In genomic region chr18:12883003-12883683, GRCh38 we compare ENCODE assay signal across 8 cellular contexts. TPM values are rescaled to one million over a fixed set of nuclear protein-coding genes. Genes with fewer than 3 reads are reported as not detected.
DNase-seq lines count a peak whose midpoint lies in the region; ATAC-seq and TF ChIP-seq lines count a peak whose summit lies in the region.

No MANE protein-coding gene starts in this region.

- peaks cover 1 to 5% of the 10 kb centered on the region in 2 donors for H3K36me3 Mint-ChIP-seq in activated T-cell treated with anti-CD3 and anti-CD28 coated beads, Interleukin-2, amount 50 U/mL, for 72 hours (ENCODE audit: insufficient read depth in 2 of 2)
- H3K36me3 Mint-ChIP-seq in glutamatergic neuron (ENCODE audit: unreplicated experiment) = no peaks in the 10 kb centered on the region

- H3K4me1 Mint-ChIP-seq in activated T-cell treated with anti-CD3 and anti-CD28 coated beads, Interleukin-2, amount 50 U/mL, for 72 hours (ENCODE audit: low read depth) = peaks cover 60% of the 10 kb centered on the region
- H3K4me1 Mint-ChIP-seq in glutamatergic neuron (ENCODE audit: low read depth, unreplicated experiment) = peaks cover 21% of the 10 kb centered on the region

- peak overlapping the region; percentile 88 to 97 for H3K4me3 Mint-ChIP-seq in activated T-cell treated with anti-CD3 and anti-CD28 coated beads, Interleukin-2, amount 50 U/mL, for 72 hours
- peak overlapping the region; percentile 93 for H3K4me3 Mint-ChIP-seq in glutamatergic neuron (ENCODE audit: unreplicated experiment)

- ATAC-seq in GM19395 (IDR thresholded peaks at IDR 0.05; ENCODE audit: unreplicated experiment) = peak; percentile 4
- peak; percentile 11 to 22 for ATAC-seq in activated T-cell treated with anti-CD3 and anti-CD28 coated beads, Interleukin-2, amount 50 U/mL, for 72 hours (replicated peaks in 1 of 2)

- no peaks in the 10 kb centered on the region for H3K9me3 ChIP-seq in prostate gland

- TF ChIP-seq CTCF in AG10803 (conservative IDR thresholded peaks at IDR 0.05; ENCODE audit: low read length) = no peak
- TF ChIP-seq CTCF in glutamatergic neuron (IDR thresholded peaks at IDR 0.05; ENCODE audit: partially characterized antibody, unreplicated experiment) = no peak
- no peak for TF ChIP-seq CTCF in prostate gland (IDR thresholded peaks at IDR 0.05)

- intact Hi-C loops in prostate gland (cut with DNase I) = loop anchor here (5.0 to 10.0 kb wide), 2 partner anchors 476 to 608 kb away; partner anchors contain the start of gene PRELID3A

- no peak for DNase-seq in AG10803 (ENCODE audit: low read depth)
- DNase-seq in HPDE6-E6E7 (ENCODE audit: extremely low spot score) = peak; percentile 3
- DNase-seq in activated T-cell treated with anti-CD3 and anti-CD28 coated beads, Interleukin-2, amount 50 U/mL, for 72 hours = peak in 1 of 2 donors; percentile 50
- DNase-seq in glutamatergic neuron = peak; percentile 63
- no peak for DNase-seq in prostate gland (ENCODE audit: low spot score)
- DNase-seq in LoVo (ENCODE audit: low spot score) = no peak
- no peak for DNase-seq in DMS114 treated with DMSO at 0.1 percent for 48 hours (lab: John Stamatoyannopoulos, UW; ENCODE audit: unreplicated experiment)

- H3K27ac Mint-ChIP-seq in activated T-cell treated with anti-CD3 and anti-CD28 coated beads, Interleukin-2, amount 50 U/mL, for 72 hours = peak overlapping the region; percentile 97
- peak overlapping the region; percentile 93 for H3K27ac Mint-ChIP-seq in glutamatergic neuron (ENCODE audit: unreplicated experiment)

- H3K4me3 ChIP-seq in AG10803 (ENCODE audit: low read length) (peak overlapping the region; percentile 88), prostate gland (peak overlapping the region; percentile 63 to 88)

- 2% methylated on average over 17 of the region's 53 CpGs for WGBS in prostate gland

- no peaks in the 10 kb centered on the region for H3K27me3 ChIP-seq in prostate gland (replicated peaks; ENCODE audit: insufficient read depth)

- peak overlapping the region; percentile 98 to 99 for H3K27ac ChIP-seq in prostate gland

- H3K4me1 ChIP-seq in prostate gland (replicated peaks) = no peaks in the 10 kb centered on the region

- no peaks in the 10 kb centered on the region for H3K9me3 Mint-ChIP-seq in activated T-cell treated with anti-CD3 and anti-CD28 coated beads, Interleukin-2, amount 50 U/mL, for 72 hours
- peaks cover 12% of the 10 kb centered on the region for H3K9me3 Mint-ChIP-seq in glutamatergic neuron (ENCODE audit: unreplicated experiment)

- H3K27me3 Mint-ChIP-seq in activated T-cell treated with anti-CD3 and anti-CD28 coated beads, Interleukin-2, amount 50 U/mL, for 72 hours (ENCODE audit: low read depth) = no peaks in the 10 kb centered on the region
- peaks cover 10% of the 10 kb centered on the region for H3K27me3 Mint-ChIP-seq in glutamatergic neuron (ENCODE audit: unreplicated experiment)

- no peak for TF ChIP-seq POLR2A in prostate gland (IDR thresholded peaks at IDR 0.05)

- no peaks in the 10 kb centered on the region for H3K36me3 ChIP-seq in prostate gland

RNA-seq across cellular contexts. Expression of gene PTPN2, which starts 0.9 kb away (rescaled TPM):
- total RNA-seq in activated T-cell treated with anti-CD3 and anti-CD28 coated beads, Interleukin-2, amount 50 U/mL, for 72 hours = 10 to 100 TPM; 84.9 to 86.2 TPM
- total RNA-seq in glutamatergic neuron (ENCODE audit: unreplicated experiment) (33.3 TPM), prostate gland (10 to 100 TPM; 25.0 to 34.0 TPM)

Comparison
In these comparisons a context has a peak if more than half of its experiments do, and no peak if none do; other contexts are left out.
1. DNase-seq: peak in HPDE6-E6E7 (single experiment) and glutamatergic neuron (single experiment); none in AG10803 (single experiment), prostate gland (single experiment), LoVo (single experiment) and DMS114 treated with DMSO at 0.1 percent for 48 hours (single experiment).